ENCODE assay signal across 16 cellular contexts in genomic region chr1:185559151-185559550, GRCh38.
DNase-seq lines count a peak whose midpoint lies in the region; ATAC-seq and TF ChIP-seq lines count a peak whose summit lies in the region.
"Had no signal": no experiment of that assay in that cellular context is flagged by ENCODE, and none has a peak within 500 bp of the region (broad histone marks: within the 10 kb centered on the region; RNA-seq: fewer than 3 reads in every experiment).

No MANE protein-coding gene starts in this region.

- H3K14ac ChIP-seq in H9 (ENCODE audit: insufficient read depth, low read length): no peak overlapping the region

- no peaks in the 10 kb centered on the region for H3K23me2 ChIP-seq in H9 (ENCODE audit: insufficient read length, low read depth, low read length, poor library complexity, severe bottlenecking)

- no peaks in the 10 kb centered on the region for H3K79me2 ChIP-seq in H9 (ENCODE audit: insufficient read depth, low read length)

- no peak overlapping the region for H3K23ac ChIP-seq in H9 (ENCODE audit: insufficient read length, low read depth, low read length)

- H3K27ac ChIP-seq in CD8-positive, alpha-beta memory T cell (ENCODE audit: low read depth, low read length): no peak overlapping the region
- H3K27ac ChIP-seq in upper lobe of right lung (no peak overlapping the region), H9 (ENCODE audit: insufficient read length, low read depth, low read length) (no peak overlapping the region)
- H3K27ac ChIP-seq: coronary artery, gastroesophageal sphincter, neural progenitor cell, Peyer's patch, SJSA1, transverse colon had no signal

- H3K4me1 Mint-ChIP-seq in CD8-positive, alpha-beta memory T cell: peaks cover 41 to 46% (median 45%) of the 10 kb centered on the region in 3 donors
- peaks cover 27% of the 10 kb centered on the region for H3K4me1 Mint-ChIP-seq in activated B cell treated with CpG ODN at 0.5 μM for 24 hours
- peaks cover 37 to 50% of the 10 kb centered on the region in 2 donors for H3K4me1 Mint-ChIP-seq in immature natural killer cell
- peaks cover 4 to 6% of the 10 kb centered on the region in 2 experiments; a peak in 3 of 4 replicates for H3K4me1 Mint-ChIP-seq in H9

- H2AFZ ChIP-seq in H9 (ENCODE audit: low read length): no peak overlapping the region
- H2AFZ ChIP-seq: neural progenitor cell had no signal

- H4K91ac ChIP-seq in H9 (ENCODE audit: insufficient read length, low read depth, low read length): no peak overlapping the region

- POLR2A ChIA-PET in CD8-positive, alpha-beta memory T cell (lab: Charles Lee): interaction anchor here (0.6 to 0.7 kb wide), 3 partner anchors 65 to 241 kb away, joined by 3 to 5 read pairs (median 3); no protein-coding TSS in a partner anchor
- POLR2A ChIA-PET in activated B cell treated with CpG ODN at 0.5 μM for 24 hours (lab: Charles Lee): interaction anchor here (0.6 to 3.9 kb wide), 6 partner anchors 37 to 324 kb away, joined by 3 to 43 read pairs (median 4); partner anchors contain the start of gene IVNS1ABP

- intact Hi-C loops in activated B cell treated with CpG ODN at 0.5 μM for 24 hours (cut with micrococcal nuclease): no loop called here
- intact Hi-C loops in Right ventricle myocardium inferior (cut with DNase I): no loop called here
- intact Hi-C loops in upper lobe of right lung (cut with DNase I): no loop called here

- TF ChIP-seq CTCF in AG10803 (conservative IDR thresholded peaks at IDR 0.05; ENCODE audit: low read length) (no peak), activated B cell treated with CpG ODN at 0.5 μM for 24 hours (IDR thresholded peaks at IDR 0.05) (no peak), upper lobe of right lung (IDR thresholded peaks at IDR 0.05) (no peak), H9 (conservative IDR thresholded peaks at IDR 0.05) (no peak)

- no CpG with 5 or more reads among the region's 1 CpG for WGBS in H9 (ENCODE audit: extremely low coverage, insufficient read length, low lambda C conversion rate)

- H3K4me3 ChIP-seq in AG10803 (ENCODE audit: low read length): no peak overlapping the region
- no peak overlapping the region for H3K4me3 ChIP-seq in CD8-positive, alpha-beta memory T cell (ENCODE audit: low read length)
- H3K4me3 ChIP-seq in upper lobe of right lung: no peak overlapping the region
- H3K4me3 ChIP-seq: coronary artery, gastroesophageal sphincter, K562, neural progenitor cell, Peyer's patch, SJSA1, transverse colon had no signal

- H3K56ac ChIP-seq in H9 (ENCODE audit: insufficient read length, low read depth, low read length): no peak overlapping the region

- H4K20me1 ChIP-seq in H9 (ENCODE audit: control insufficient read depth, insufficient read depth, insufficient read length): no peaks in the 10 kb centered on the region

- H4K8ac ChIP-seq in H9 (replicated peaks; ENCODE audit: insufficient read length, low read depth, low read length): no peak overlapping the region

- no peak overlapping the region for H2BK20ac ChIP-seq in H9 (ENCODE audit: low read depth, low read length, poor library complexity, severe bottlenecking)

- DNase-seq in AG10803 (ENCODE audit: low read depth) (peak; percentile 38), activated B cell treated with CpG ODN at 0.5 μM for 24 hours (no peak), immature natural killer cell (no peak), Right ventricle myocardium inferior (ENCODE audit: missing footprints) (no peak), upper lobe of right lung (no peak), H9 (no peak)
- DNase-seq in CD8-positive, alpha-beta memory T cell: no peak
- DNase-seq in stimulated activated naive CD4-positive, alpha-beta T cell (lab: John Stamatoyannopoulos, UW): no peak
- DNase-seq: GOT3 had no signal

- H3K4me2 ChIP-seq in H9 (ENCODE audit: insufficient read depth, insufficient read length, low read length): no peak overlapping the region
- H3K4me2 ChIP-seq: neural progenitor cell had no signal

- no peaks in the 10 kb centered on the region for H3K79me1 ChIP-seq in H9 (ENCODE audit: insufficient read depth, low read depth, low read length, poor library complexity, severe bottlenecking)

- CTCF ChIA-PET in CD8-positive, alpha-beta memory T cell (lab: Charles Lee): interaction anchor here (1.2 to 3.5 kb wide), 6 partner anchors 14 to 258 kb away, joined by 4 to 22 read pairs (median 4); partner anchors contain the start of gene IVNS1ABP
- CTCF ChIA-PET in activated B cell treated with CpG ODN at 0.5 μM for 24 hours (lab: Charles Lee): interaction anchor here (1.1 to 3.5 kb wide), 8 partner anchors 37 to 258 kb away, joined by 3 to 23 read pairs (median 6); partner anchors contain the start of gene IVNS1ABP

- no peak overlapping the region for H2BK12ac ChIP-seq in H9 (ENCODE audit: insufficient read length, low read depth, low read length)

- no peak overlapping the region for H3T11ph ChIP-seq in H9 (ENCODE audit: low read length)

- H2BK5ac ChIP-seq in H9 (ENCODE audit: insufficient read length, low read length): no peak overlapping the region

- no peak overlapping the region for H3K9ac ChIP-seq in H9 (ENCODE audit: extremely low read depth, insufficient read length, low read length)
- H3K9ac ChIP-seq: neural progenitor cell had no signal

- no peaks in the 10 kb centered on the region for H3K9me3 ChIP-seq in CD8-positive, alpha-beta memory T cell (ENCODE audit: low read length)
- H3K9me3 ChIP-seq in upper lobe of right lung: no peaks in the 10 kb centered on the region
- no peaks in the 10 kb centered on the region for H3K9me3 ChIP-seq in H9 (ENCODE audit: control insufficient read depth, low read depth, low read length)
- H3K9me3 ChIP-seq: gastroesophageal sphincter, Peyer's patch, SJSA1, transverse colon had no signal

- ATAC-seq in activated B cell treated with CpG ODN at 0.5 μM for 24 hours (ENCODE audit: low read depth) (no peak), Right ventricle myocardium inferior (no peak), upper lobe of right lung (no peak)

- H3K36me3 ChIP-seq in CD8-positive, alpha-beta memory T cell (ENCODE audit: insufficient read depth, low read length): no peaks in the 10 kb centered on the region
- H3K36me3 ChIP-seq in upper lobe of right lung: no peaks in the 10 kb centered on the region
- H3K36me3 ChIP-seq: gastroesophageal sphincter, neural progenitor cell, Peyer's patch, SJSA1, transverse colon had no signal

- H3K27me3 ChIP-seq in CD8-positive, alpha-beta memory T cell (ENCODE audit: insufficient read depth, low read length, poor library complexity, severe bottlenecking): no peaks in the 10 kb centered on the region
- H3K27me3 ChIP-seq in upper lobe of right lung (no peaks in the 10 kb centered on the region), H9 (ENCODE audit: insufficient read depth, low read length) (no peaks in the 10 kb centered on the region)
- H3K27me3 ChIP-seq: gastroesophageal sphincter, neural progenitor cell, Peyer's patch, SJSA1, transverse colon had no signal

- no peak overlapping the region for H3K18ac ChIP-seq in H9 (ENCODE audit: insufficient read length, low read depth, low read length)

- no peak overlapping the region for H4K5ac ChIP-seq in H9 (ENCODE audit: insufficient read length, low read depth, low read length)

- peaks cover 0 to 1% (median 0%) of the 10 kb centered on the region in 3 donors for H3K36me3 Mint-ChIP-seq in CD8-positive, alpha-beta memory T cell
- H3K36me3 Mint-ChIP-seq in activated B cell treated with CpG ODN at 0.5 μM for 24 hours (ENCODE audit: low read depth): no peaks in the 10 kb centered on the region
- H3K36me3 Mint-ChIP-seq in immature natural killer cell: no peaks in the 10 kb centered on the region
- no peaks in the 10 kb centered on the region for H3K36me3 Mint-ChIP-seq in H9 (ENCODE audit: insufficient read depth in 1 of 3, low read depth in 3 of 3)
- H3K36me3 Mint-ChIP-seq: neural progenitor cell had no signal

- H2BK15ac ChIP-seq in H9 (ENCODE audit: low read depth, low read length): no peak overlapping the region

- H3K4me1 ChIP-seq in CD8-positive, alpha-beta memory T cell (ENCODE audit: insufficient read depth, low read length): peaks cover 36% of the 10 kb centered on the region
- H3K4me1 ChIP-seq in upper lobe of right lung (peaks cover 7% of the 10 kb centered on the region), H9 (ENCODE audit: insufficient read depth, low read length) (no peaks in the 10 kb centered on the region)
- H3K4me1 ChIP-seq: gastroesophageal sphincter, neural progenitor cell had no signal

- H2AK5ac ChIP-seq in H9 (ENCODE audit: insufficient read length, low read length): no peak overlapping the region

- no peak overlapping the region for H3K4ac ChIP-seq in H9 (ENCODE audit: low read depth, low read length)

- H3K4me3 Mint-ChIP-seq in CD8-positive, alpha-beta memory T cell: peak overlapping the region in 1 of 7 donors; percentile 38
- H3K4me3 Mint-ChIP-seq in activated B cell treated with CpG ODN at 0.5 μM for 24 hours (no peak overlapping the region), immature natural killer cell (peak overlapping the region in 2 of 5 donors; percentile 48 to 78), H9 (no peak overlapping the region)
- H3K4me3 Mint-ChIP-seq: neural progenitor cell had no signal

- H2BK120ac ChIP-seq in H9 (ENCODE audit: low read depth, low read length, poor library complexity, severe bottlenecking): no peak overlapping the region

- H3K27ac Mint-ChIP-seq in CD8-positive, alpha-beta memory T cell: peak overlapping the region in 5 of 8 donors; percentile 8 to 86 (median 81)
- H3K27ac Mint-ChIP-seq in activated B cell treated with CpG ODN at 0.5 μM for 24 hours (peak overlapping the region; percentile 74), immature natural killer cell (peak overlapping the region in 5 of 6 donors; percentile 86 to 96 (median 91)), H9 (no peak overlapping the region)
- H3K27ac Mint-ChIP-seq: neural progenitor cell had no signal

- H3K27me3 Mint-ChIP-seq in CD8-positive, alpha-beta memory T cell: peaks cover 0 to 3% of the 10 kb centered on the region in 2 donors
- no peaks in the 10 kb centered on the region for H3K27me3 Mint-ChIP-seq in activated B cell treated with CpG ODN at 0.5 μM for 24 hours
- peaks cover 0 to 2% (median 0%) of the 10 kb centered on the region in 3 donors for H3K27me3 Mint-ChIP-seq in immature natural killer cell (ENCODE audit: low read depth in 3 of 3)
- peaks cover 2% of the 10 kb centered on the region; the same call in 1 of the 2 replicates for H3K27me3 Mint-ChIP-seq in H9 (ENCODE audit: low read depth)

- no peaks in the 10 kb centered on the region for H3K9me3 Mint-ChIP-seq in CD8-positive, alpha-beta memory T cell
- H3K9me3 Mint-ChIP-seq in activated B cell treated with CpG ODN at 0.5 μM for 24 hours (no peaks in the 10 kb centered on the region), immature natural killer cell (no peaks in the 10 kb centered on the region), H9 (no peaks in the 10 kb centered on the region; a peak in 1 of 5 replicates)

Comparison
In these comparisons a context has a peak if more than half of its experiments do, and no peak if none do; other contexts are left out.
1. H3K27ac Mint-ChIP-seq: peak in CD8-positive, alpha-beta memory T cell (5 of 8), activated B cell treated with CpG ODN at 0.5 μM for 24 hours (single experiment) and immature natural killer cell (5 of 6); none in H9 (0 of 3).